Comparison of ENCODE assay signal across 18 cellular contexts in genomic region chr1:3634059-3634800, GRCh38. TPM values are rescaled to one million over a fixed set of nuclear protein-coding genes. Genes with fewer than 3 reads are reported as not detected.
DNase-seq lines count a peak whose midpoint lies in the region; ATAC-seq and TF ChIP-seq lines count a peak whose summit lies in the region.
"Had no signal": no experiment of that assay in that cellular context is flagged by ENCODE, and none has a peak within 500 bp of the region (broad histone marks: within the 10 kb centered on the region; RNA-seq: fewer than 3 reads in every experiment).

No MANE protein-coding gene starts in this region.

- DNase-seq in Right ventricle myocardium superior (peak; percentile 30), left ventricle myocardium inferior (no peak), endodermal cell (no peak), neural crest cell (ENCODE audit: low read depth, low spot score) (no peak), KG1 (lab: John Stamatoyannopoulos, UW) (no peak)
- DNase-seq in activated CD4-positive, alpha-beta T cell treated with anti-CD3 and anti-CD28 coated beads, Interleukin-2, amount 10 ng/mL, durations not matched to agents 24 days and 14 days, result no peak
- DNase-seq in activated effector memory CD4-positive, alpha-beta T cell treated with anti-CD3 and anti-CD28 coated beads, Interleukin-2, amount 50 U/mL, for 16 hours, result no peak
- DNase-seq: CD4-positive, CD25-positive, alpha-beta regulatory T cell; Kasumi-1; NCI-H1105 treated with DMSO at 0.1 percent for 48 hours; NCI-H146; NCI-H1930; NCI-H2107; NCI-H446; NCI-H524 treated with DMSO at 0.1 percent for 48 hours; NCI-H774 had no signal

- H3K27ac ChIP-seq in left ventricle myocardium inferior (replicated peaks), result no peak overlapping the region
- no peak overlapping the region for H3K27ac ChIP-seq in endodermal cell (ENCODE audit: low read depth, low read length)
- H3K27ac ChIP-seq: BLaER1, HL-60 had no signal

- no peak overlapping the region for H3K9ac ChIP-seq in endodermal cell (ENCODE audit: extremely low read depth, low read length, poor library complexity, severe bottlenecking)
- H3K9ac ChIP-seq: BLaER1 had no signal

- intact Hi-C loops in Right ventricle myocardium superior (cut with DNase I) (no loop called here), left ventricle myocardium inferior (cut with micrococcal nuclease) (no loop called here)
- intact Hi-C loops in activated CD4-positive, alpha-beta T cell treated with anti-CD3 and anti-CD28 coated beads, Interleukin-2, amount 10 ng/mL, durations not matched to agents 24 days and 14 days (cut with micrococcal nuclease), result no loop called here

- H3K4me3 ChIP-seq in left ventricle myocardium inferior, result no peak overlapping the region
- H3K4me3 ChIP-seq in endodermal cell (ENCODE audit: low read length), result no peak overlapping the region
- H3K4me3 ChIP-seq: BLaER1 had no signal

- H3K9me3 ChIP-seq in left ventricle myocardium inferior (replicated peaks), result no peaks in the 10 kb centered on the region
- no peaks in the 10 kb centered on the region for H3K9me3 ChIP-seq in endodermal cell (ENCODE audit: control insufficient read depth, low read length)
- H3K9me3 ChIP-seq: BLaER1 had no signal

- no peaks in the 10 kb centered on the region for H3K9me3 Mint-ChIP-seq in endodermal cell
- no peaks in the 10 kb centered on the region for H3K9me3 Mint-ChIP-seq in neural crest cell
- no peaks in the 10 kb centered on the region for H3K9me3 Mint-ChIP-seq in activated CD4-positive, alpha-beta T cell treated with anti-CD3 and anti-CD28 coated beads, Interleukin-2, amount 10 ng/mL, durations not matched to agents 24 days and 14 days
- H3K9me3 Mint-ChIP-seq: CD4-positive, CD25-positive, alpha-beta regulatory T cell had no signal

- H3K27me3 Mint-ChIP-seq in endodermal cell (ENCODE audit: insufficient read depth) (no peaks in the 10 kb centered on the region), neural crest cell (ENCODE audit: low read depth) (no peaks in the 10 kb centered on the region)
- no peaks in the 10 kb centered on the region for H3K27me3 Mint-ChIP-seq in activated CD4-positive, alpha-beta T cell treated with anti-CD3 and anti-CD28 coated beads, Interleukin-2, amount 10 ng/mL, durations not matched to agents 24 days and 14 days
- H3K27me3 Mint-ChIP-seq: CD4-positive, CD25-positive, alpha-beta regulatory T cell had no signal

- no peak for ATAC-seq in Right ventricle myocardium superior (ENCODE audit: poor library complexity)

- H3K36me3 Mint-ChIP-seq in endodermal cell (ENCODE audit: low read depth) (peaks cover 54% of the 10 kb centered on the region), neural crest cell (ENCODE audit: low read depth) (peaks cover 5% of the 10 kb centered on the region)
- peaks cover 16% of the 10 kb centered on the region for H3K36me3 Mint-ChIP-seq in activated CD4-positive, alpha-beta T cell treated with anti-CD3 and anti-CD28 coated beads, Interleukin-2, amount 10 ng/mL, durations not matched to agents 24 days and 14 days (ENCODE audit: low read depth)

- no peaks in the 10 kb centered on the region for H3K4me1 Mint-ChIP-seq in endodermal cell
- no peaks in the 10 kb centered on the region for H3K4me1 Mint-ChIP-seq in neural crest cell
- H3K4me1 Mint-ChIP-seq in activated CD4-positive, alpha-beta T cell treated with anti-CD3 and anti-CD28 coated beads, Interleukin-2, amount 10 ng/mL, durations not matched to agents 24 days and 14 days, result no peaks in the 10 kb centered on the region
- H3K4me1 Mint-ChIP-seq: CD4-positive, CD25-positive, alpha-beta regulatory T cell had no signal

- H3K4me1 ChIP-seq in left ventricle myocardium inferior (no peaks in the 10 kb centered on the region), endodermal cell (ENCODE audit: control insufficient read depth, insufficient read depth, low read length) (no peaks in the 10 kb centered on the region)

- H3K27me3 ChIP-seq in left ventricle myocardium inferior (ENCODE audit: low read depth) (no peaks in the 10 kb centered on the region), endodermal cell (ENCODE audit: control insufficient read depth, insufficient read depth, low read length, poor library complexity, severe bottlenecking) (no peaks in the 10 kb centered on the region)
- H3K27me3 ChIP-seq: BLaER1 had no signal

- H3K36me3 ChIP-seq in left ventricle myocardium inferior (peaks cover 98% of the 10 kb centered on the region), endodermal cell (ENCODE audit: control insufficient read depth, insufficient read depth, low read length) (peaks cover 38% of the 10 kb centered on the region)

- WGBS in endodermal cell (ENCODE audit: insufficient coverage in 1 of 2, insufficient read length in 1 of 2), 2 experiments, result 94 to 97% methylated on average over 22 of the region's 22 CpGs

- H3K27ac Mint-ChIP-seq in endodermal cell (peak overlapping the region; percentile 10), neural crest cell (ENCODE audit: unreplicated experiment) (peak overlapping the region; percentile 86)
- no peak overlapping the region for H3K27ac Mint-ChIP-seq in activated CD4-positive, alpha-beta T cell treated with anti-CD3 and anti-CD28 coated beads, Interleukin-2, amount 10 ng/mL, durations not matched to agents 24 days and 14 days

- H3K4me3 Mint-ChIP-seq in endodermal cell (no peak overlapping the region), neural crest cell (no peak overlapping the region)
- no peak overlapping the region for H3K4me3 Mint-ChIP-seq in activated CD4-positive, alpha-beta T cell treated with anti-CD3 and anti-CD28 coated beads, Interleukin-2, amount 10 ng/mL, durations not matched to agents 24 days and 14 days
- H3K4me3 Mint-ChIP-seq: CD4-positive, CD25-positive, alpha-beta regulatory T cell had no signal

- TF ChIP-seq CTCF in left ventricle myocardium inferior (IDR thresholded peaks at IDR 0.05; ENCODE audit: borderline replicate concordance), result no peak
- no peak for TF ChIP-seq CTCF in endodermal cell (conservative IDR thresholded peaks at IDR 0.05)
- no peak for TF ChIP-seq CTCF in neural crest cell (conservative IDR thresholded peaks at IDR 0.05)

RNA-seq across cellular contexts. Expression of gene TPRG1L, which starts 9.4 kb away (rescaled TPM):
- total RNA-seq in Right ventricle myocardium superior, result 47.0 TPM
- 54.0 TPM for total RNA-seq in left ventricle myocardium inferior
- total RNA-seq in endodermal cell, result 10 to 100 TPM; 50.4 to 56.4 TPM
- polyA plus RNA-seq in endodermal cell (2013, experiment 1 of 2), result 30.8 TPM
- 32.3 TPM for polyA plus RNA-seq in endodermal cell (2013, experiment 2 of 2)
- 14.5 and 14.9 TPM in 2 replicates for total RNA-seq in neural crest cell
- 8.6 and 9.7 TPM in 2 replicates for total RNA-seq in activated CD4-positive, alpha-beta T cell treated with anti-CD3 and anti-CD28 coated beads, Interleukin-2, amount 10 ng/mL, durations not matched to agents 24 days and 14 days

RNA-seq across cellular contexts. Expression of gene WRAP73, which starts 15.7 kb away (rescaled TPM):
- 10.0 TPM for total RNA-seq in Right ventricle myocardium superior
- total RNA-seq in left ventricle myocardium inferior, result 12.7 TPM
- total RNA-seq in endodermal cell, result 10 to 100 TPM; 29.8 to 32.5 TPM
- 31.6 TPM for polyA plus RNA-seq in endodermal cell (2013, experiment 1 of 2)
- 27.3 TPM for polyA plus RNA-seq in endodermal cell (2013, experiment 2 of 2)
- 26.0 and 28.9 TPM in 2 replicates for total RNA-seq in neural crest cell
- 41.3 and 44.7 TPM in 2 replicates for total RNA-seq in activated CD4-positive, alpha-beta T cell treated with anti-CD3 and anti-CD28 coated beads, Interleukin-2, amount 10 ng/mL, durations not matched to agents 24 days and 14 days

RNA-seq across cellular contexts. Expression of gene TP73, which starts 18.1 kb away (rescaled TPM):
- not detected for total RNA-seq in Right ventricle myocardium superior
- 0.05 TPM for total RNA-seq in left ventricle myocardium inferior
- total RNA-seq in endodermal cell, result 1 to 10 TPM; 3.4 to 3.5 TPM
- 0.61 TPM for polyA plus RNA-seq in endodermal cell (2013, experiment 1 of 2)
- polyA plus RNA-seq in endodermal cell (2013, experiment 2 of 2), result 0.33 TPM
- 1.5 and 2.1 TPM in 2 replicates for total RNA-seq in neural crest cell
- total RNA-seq in activated CD4-positive, alpha-beta T cell treated with anti-CD3 and anti-CD28 coated beads, Interleukin-2, amount 10 ng/mL, durations not matched to agents 24 days and 14 days, result 1.3 and 1.4 TPM in 2 replicates
- total RNA-seq: CD4-positive, CD25-positive, alpha-beta regulatory T cell had no signal

RNA-seq across cellular contexts. Expression of gene MEGF6, which starts 22.9 kb away (rescaled TPM):
- total RNA-seq in Right ventricle myocardium superior, result 7.3 TPM
- total RNA-seq in left ventricle myocardium inferior, result 9.5 TPM
- total RNA-seq in endodermal cell, result 100 to 1,000 TPM in 1 of 2 donors, 10 to 100 TPM in 1; 83.0 to 103 TPM
- 28.4 TPM for polyA plus RNA-seq in endodermal cell (2013, experiment 1 of 2)
- 20.2 TPM for polyA plus RNA-seq in endodermal cell (2013, experiment 2 of 2)
- total RNA-seq in neural crest cell, result 36.7 and 38.8 TPM in 2 replicates
- total RNA-seq in activated CD4-positive, alpha-beta T cell treated with anti-CD3 and anti-CD28 coated beads, Interleukin-2, amount 10 ng/mL, durations not matched to agents 24 days and 14 days, result 1.7 and 2.1 TPM in 2 replicates
